14 cellular contexts compared by ENCODE assay signal in the genomic region with DNA sequence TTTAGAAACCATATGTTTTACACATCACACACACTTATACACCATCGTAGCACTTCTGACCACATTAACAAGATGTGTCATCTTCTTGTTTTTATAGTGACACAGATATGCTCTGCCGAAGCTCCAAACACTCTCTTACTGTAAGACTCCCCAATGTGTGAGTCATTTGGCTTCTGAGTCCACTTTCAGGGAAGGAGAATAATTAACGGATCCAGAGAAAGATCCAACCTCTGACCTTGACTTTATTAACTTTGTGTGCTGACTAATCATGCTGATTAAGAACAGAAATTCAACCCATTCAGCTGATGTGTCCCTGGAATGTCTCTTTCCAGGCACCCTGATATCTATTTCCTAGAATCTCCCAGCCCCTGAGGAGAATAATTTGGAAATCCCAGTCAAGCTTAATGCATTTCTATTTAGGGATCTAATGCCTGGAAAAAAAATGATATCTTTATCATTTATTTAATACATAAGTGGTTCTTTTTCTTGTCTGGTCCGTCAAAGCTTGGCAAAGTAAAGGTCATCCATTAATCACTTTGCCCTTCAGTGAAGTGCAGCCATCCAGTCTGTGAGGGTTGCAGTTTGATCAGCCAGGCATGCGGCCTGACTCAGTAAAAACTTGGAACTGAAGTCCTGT.
DNase-seq lines count a peak whose midpoint lies in the region; ATAC-seq and TF ChIP-seq lines count a peak whose summit lies in the region.
"Had no signal": no experiment of that assay in that cellular context is flagged by ENCODE, and none has a peak within 500 bp of the region (broad histone marks: within the 10 kb centered on the region; RNA-seq: fewer than 3 reads in every experiment).

No MANE protein-coding gene starts in this region.

- H3K9me3 Mint-ChIP-seq in HFFc6 (peaks cover 22% of the 10 kb centered on the region), WTC11 (peaks cover 13% of the 10 kb centered on the region)
- H3K9me3 Mint-ChIP-seq in activated naive CD8-positive, alpha-beta T cell treated with anti-CD3 and anti-CD28 coated beads for 36 hours: peaks cover 3% of the 10 kb centered on the region
- H3K9me3 Mint-ChIP-seq: neural progenitor cell had no signal

- 27 to 28% methylated on average over 5 of the region's 5 CpGs for WGBS in body of pancreas, 2 donors

- H3K27ac Mint-ChIP-seq in HFFc6: no peak overlapping the region
- no peak overlapping the region for H3K27ac Mint-ChIP-seq in WTC11
- no peak overlapping the region for H3K27ac Mint-ChIP-seq in activated naive CD8-positive, alpha-beta T cell treated with anti-CD3 and anti-CD28 coated beads for 36 hours
- H3K27ac Mint-ChIP-seq: IgD-negative memory B cell, neural progenitor cell had no signal

- peak; percentile 42 for ATAC-seq in body of pancreas
- ATAC-seq in WTC11: no peak
- no peak for ATAC-seq in HG02840 (IDR thresholded peaks at IDR 0.05; ENCODE audit: low FRiP score, unreplicated experiment)
- ATAC-seq in HG02852 (IDR thresholded peaks at IDR 0.05; ENCODE audit: unreplicated experiment): no peak

- peak; percentile 71 for DNase-seq in HFFc6
- peak in 1 of 4 donors; percentile 5 for DNase-seq in body of pancreas
- DNase-seq in kidney epithelial cell (ENCODE audit: low read depth): peak; percentile 98
- no peak for DNase-seq in WTC11 (ENCODE audit: low spot score)
- no peak for DNase-seq in activated naive CD8-positive, alpha-beta T cell treated with anti-CD3 and anti-CD28 coated beads for 36 hours
- DNase-seq: NCI-H446 had no signal

- peak overlapping the region; percentile 42 for H2AFZ ChIP-seq in ACC112 (ENCODE audit: low read length, unreplicated experiment)
- H2AFZ ChIP-seq: neural progenitor cell had no signal

- H3K4me1 ChIP-seq in ACC112 (ENCODE audit: control insufficient read depth, insufficient read depth, low read length, unreplicated experiment) (peaks cover 26% of the 10 kb centered on the region), body of pancreas (no peaks in the 10 kb centered on the region)
- H3K4me1 ChIP-seq: BLaER1, neural progenitor cell had no signal

- H3K4me3 Mint-ChIP-seq in HFFc6 (no peak overlapping the region), WTC11 (no peak overlapping the region)
- no peak overlapping the region for H3K4me3 Mint-ChIP-seq in activated naive CD8-positive, alpha-beta T cell treated with anti-CD3 and anti-CD28 coated beads for 36 hours
- H3K4me3 Mint-ChIP-seq: central memory CD8-positive, alpha-beta T cell; IgD-negative memory B cell; neural progenitor cell had no signal

- POLR2A ChIA-PET in WTC11 (lab: Charles Lee): no interaction called here

- H3K36me3 ChIP-seq in ACC112 (ENCODE audit: insufficient read depth, low read length) (no peaks in the 10 kb centered on the region), body of pancreas (replicated peaks in 1 of 2; ENCODE audit: insufficient read depth in 1 of 2, low read depth in 2 of 2) (no peaks in the 10 kb centered on the region), kidney epithelial cell (ENCODE audit: control insufficient read depth, insufficient read depth, low read length) (no peaks in the 10 kb centered on the region)
- H3K36me3 ChIP-seq: BLaER1, neural progenitor cell, tibial nerve had no signal

- no peaks in the 10 kb centered on the region for H3K9me3 ChIP-seq in body of pancreas
- H3K9me3 ChIP-seq: BLaER1 had no signal

- CTCF ChIA-PET in WTC11 (lab: Charles Lee): no interaction called here

- no peak overlapping the region for H3K4me3 ChIP-seq in ACC112 (ENCODE audit: low read depth, low read length)
- H3K4me3 ChIP-seq in body of pancreas: no peak overlapping the region
- no peak overlapping the region for H3K4me3 ChIP-seq in kidney epithelial cell (ENCODE audit: low read depth, low read length)
- H3K4me3 ChIP-seq: BLaER1, neural progenitor cell, tibial nerve had no signal

- no peak for TF ChIP-seq POLR2A in body of pancreas (IDR thresholded peaks at IDR 0.05)

- intact Hi-C loops in body of pancreas (cut with DNase I): no loop called here

- H3K27me3 Mint-ChIP-seq in HFFc6 (ENCODE audit: insufficient read depth) (peaks cover 2% of the 10 kb centered on the region; the same call in 1 of the 2 replicates), WTC11 (ENCODE audit: low read depth) (no peaks in the 10 kb centered on the region)
- H3K27me3 Mint-ChIP-seq in activated naive CD8-positive, alpha-beta T cell treated with anti-CD3 and anti-CD28 coated beads for 36 hours: no peaks in the 10 kb centered on the region
- H3K27me3 Mint-ChIP-seq: central memory CD8-positive, alpha-beta T cell; IgD-negative memory B cell had no signal

- H3K27ac ChIP-seq in ACC112 (ENCODE audit: low read depth, low read length) (peak overlapping the region; percentile 60), body of pancreas (no peak overlapping the region)
- H3K27ac ChIP-seq: BLaER1, neural progenitor cell had no signal

- H3K27me3 ChIP-seq in ACC112 (ENCODE audit: insufficient read depth, low read length) (no peaks in the 10 kb centered on the region), body of pancreas (no peaks in the 10 kb centered on the region), kidney epithelial cell (ENCODE audit: control insufficient read depth, insufficient read depth, low read length) (no peaks in the 10 kb centered on the region)
- H3K27me3 ChIP-seq: BLaER1, neural progenitor cell, tibial nerve had no signal

- TF ChIP-seq CTCF in HFFc6 (IDR thresholded peaks at IDR 0.05): no peak
- TF ChIP-seq CTCF in body of pancreas (IDR thresholded peaks at IDR 0.05): no peak
- TF ChIP-seq CTCF in kidney epithelial cell (IDR thresholded peaks at IDR 0.05; ENCODE audit: insufficient read depth, low read length, poor library complexity, severe bottlenecking): no peak
- no peak for TF ChIP-seq CTCF in WTC11 (IDR thresholded peaks at IDR 0.05)

- H3K36me3 Mint-ChIP-seq in HFFc6 (ENCODE audit: low read depth) (no peaks in the 10 kb centered on the region), WTC11 (no peaks in the 10 kb centered on the region)
- H3K36me3 Mint-ChIP-seq in activated naive CD8-positive, alpha-beta T cell treated with anti-CD3 and anti-CD28 coated beads for 36 hours: no peaks in the 10 kb centered on the region
- H3K36me3 Mint-ChIP-seq: IgD-negative memory B cell, neural progenitor cell had no signal

- H3K4me1 Mint-ChIP-seq in HFFc6 (ENCODE audit: low read depth) (peaks cover 7% of the 10 kb centered on the region; the same call in 1 of the 2 replicates), WTC11 (peaks cover 17% of the 10 kb centered on the region)
- H3K4me1 Mint-ChIP-seq in activated naive CD8-positive, alpha-beta T cell treated with anti-CD3 and anti-CD28 coated beads for 36 hours: no peaks in the 10 kb centered on the region
- H3K4me1 Mint-ChIP-seq: central memory CD8-positive, alpha-beta T cell; IgD-negative memory B cell; neural progenitor cell had no signal

- H3K79me2 ChIP-seq in ACC112 (ENCODE audit: control insufficient read depth, insufficient read depth, low read length, unreplicated experiment): no peaks in the 10 kb centered on the region

TF ChIP-seq in WTC11, 78 proteins besides CTCF, POLR2A, EP300 and RAD21 (continues in another document):
- TF ChIP-seq ESRRA (CRISPR knock-in tag; IDR thresholded peaks at IDR 0.05; ENCODE audit: borderline replicate concordance): no peak
- TF ChIP-seq ETV6 (CRISPR knock-in tag; IDR thresholded peaks at IDR 0.05): no peak
- TF ChIP-seq, protein P1, sequence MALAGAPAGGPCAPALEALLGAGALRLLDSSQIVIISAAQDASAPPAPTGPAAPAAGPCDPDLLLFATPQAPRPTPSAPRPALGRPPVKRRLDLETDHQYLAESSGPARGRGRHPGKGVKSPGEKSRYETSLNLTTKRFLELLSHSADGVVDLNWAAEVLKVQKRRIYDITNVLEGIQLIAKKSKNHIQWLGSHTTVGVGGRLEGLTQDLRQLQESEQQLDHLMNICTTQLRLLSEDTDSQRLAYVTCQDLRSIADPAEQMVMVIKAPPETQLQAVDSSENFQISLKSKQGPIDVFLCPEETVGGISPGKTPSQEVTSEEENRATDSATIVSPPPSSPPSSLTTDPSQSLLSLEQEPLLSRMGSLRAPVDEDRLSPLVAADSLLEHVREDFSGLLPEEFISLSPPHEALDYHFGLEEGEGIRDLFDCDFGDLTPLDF (CRISPR knock-in tag; IDR thresholded peaks at IDR 0.05): no peak
- TF ChIP-seq ZNF138 (CRISPR knock-in tag; conservative IDR thresholded peaks at IDR 0.05): no peak
- no peak for TF ChIP-seq ZNF423 (CRISPR knock-in tag; IDR thresholded peaks at IDR 0.05)
- TF ChIP-seq KAT7 (CRISPR knock-in tag; IDR thresholded peaks at IDR 0.05; ENCODE audit: borderline replicate concordance): no peak
- no peak for TF ChIP-seq SP1 (CRISPR knock-in tag; conservative IDR thresholded peaks at IDR 0.05)
- TF ChIP-seq, protein P2, sequence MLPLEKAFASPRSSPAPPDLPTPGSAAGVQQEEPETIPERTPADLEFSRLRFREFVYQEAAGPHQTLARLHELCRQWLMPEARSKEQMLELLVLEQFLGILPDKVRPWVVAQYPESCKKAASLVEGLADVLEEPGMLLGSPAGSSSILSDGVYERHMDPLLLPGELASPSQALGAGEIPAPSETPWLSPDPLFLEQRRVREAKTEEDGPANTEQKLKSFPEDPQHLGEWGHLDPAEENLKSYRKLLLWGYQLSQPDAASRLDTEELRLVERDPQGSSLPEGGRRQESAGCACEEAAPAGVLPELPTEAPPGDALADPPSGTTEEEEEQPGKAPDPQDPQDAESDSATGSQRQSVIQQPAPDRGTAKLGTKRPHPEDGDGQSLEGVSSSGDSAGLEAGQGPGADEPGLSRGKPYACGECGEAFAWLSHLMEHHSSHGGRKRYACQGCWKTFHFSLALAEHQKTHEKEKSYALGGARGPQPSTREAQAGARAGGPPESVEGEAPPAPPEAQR (CRISPR knock-in tag; IDR thresholded peaks at IDR 0.05): no peak
- TF ChIP-seq, protein P3, sequence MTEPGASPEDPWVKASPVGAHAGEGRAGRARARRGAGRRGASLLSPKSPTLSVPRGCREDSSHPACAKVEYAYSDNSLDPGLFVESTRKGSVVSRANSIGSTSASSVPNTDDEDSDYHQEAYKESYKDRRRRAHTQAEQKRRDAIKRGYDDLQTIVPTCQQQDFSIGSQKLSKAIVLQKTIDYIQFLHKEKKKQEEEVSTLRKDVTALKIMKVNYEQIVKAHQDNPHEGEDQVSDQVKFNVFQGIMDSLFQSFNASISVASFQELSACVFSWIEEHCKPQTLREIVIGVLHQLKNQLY (CRISPR knock-in tag; IDR thresholded peaks at IDR 0.05): no peak
- no peak for TF ChIP-seq PRRX2 (CRISPR knock-in tag; IDR thresholded peaks at IDR 0.05)
- TF ChIP-seq CREM (CRISPR knock-in tag; IDR thresholded peaks at IDR 0.05): no peak
- no peak for TF ChIP-seq OVOL2 (CRISPR knock-in tag; IDR thresholded peaks at IDR 0.05; ENCODE audit: borderline replicate concordance)

Comparison
In these comparisons a context has a peak if more than half of its experiments do, and no peak if none do; other contexts are left out.
1. DNase-seq: peak in HFFc6 (single experiment) and kidney epithelial cell (single experiment); none in WTC11 (single experiment) and activated naive CD8-positive, alpha-beta T cell treated with anti-CD3 and anti-CD28 coated beads for 36 hours (single experiment).